In genomic region chr22:40044870-40045834, GRCh38 we compare ENCODE assay signal across 1 cellular context.
TF ChIP-seq lines count a peak whose summit lies in the region.

No MANE protein-coding gene starts in this region.

TF ChIP-seq in HepG2, 621 proteins besides CTCF, POLR2A, EP300 and RAD21 (continued from another document and continues in another):
- TF ChIP-seq SIN3A (IDR thresholded peaks at IDR 0.05; ENCODE audit: borderline replicate concordance, low read depth, low read length) = no peak; the same call in 1 of the 2 replicates
- no peak for TF ChIP-seq ZNF296 (CRISPR knock-in tag; conservative IDR thresholded peaks at IDR 0.05)
- TF ChIP-seq TIGD3 (CRISPR knock-in tag; IDR thresholded peaks at IDR 0.05; ENCODE audit: borderline replicate concordance) = no peak
- TF ChIP-seq GPN1 (CRISPR knock-in tag; IDR thresholded peaks at IDR 0.05; ENCODE audit: borderline replicate concordance) = no peak
- TF ChIP-seq KLF11 (CRISPR knock-in tag; IDR thresholded peaks at IDR 0.05) = no peak
- TF ChIP-seq REST (IDR thresholded peaks at IDR 0.05; ENCODE audit: borderline replicate concordance in 1 of 2, low read depth in 1 of 2, low read length in 2 of 2) = no peak
- TF ChIP-seq KDM5A (IDR thresholded peaks at IDR 0.05; ENCODE audit: borderline replicate concordance, low read length) = no peak
- peak; percentile 80 for TF ChIP-seq NRL (CRISPR knock-in tag; IDR thresholded peaks at IDR 0.05; ENCODE audit: borderline replicate concordance)
- no peak for TF ChIP-seq SIN3B (IDR thresholded peaks at IDR 0.05; ENCODE audit: low read length)
- TF ChIP-seq ATF1 (CRISPR knock-in tag; IDR thresholded peaks at IDR 0.05) = no peak
- TF ChIP-seq ZNF589 (CRISPR knock-in tag; conservative IDR thresholded peaks at IDR 0.05) = 0 out of 2 replicates have a peak, but pooled peaks have one; percentile 31
- TF ChIP-seq MTA3 (CRISPR knock-in tag; IDR thresholded peaks at IDR 0.05) = no peak
- TF ChIP-seq ZNF205 (CRISPR knock-in tag; IDR thresholded peaks at IDR 0.05) = no peak
- TF ChIP-seq ARNTL (CRISPR knock-in tag; IDR thresholded peaks at IDR 0.05) = peak; percentile 76
- TF ChIP-seq REL (CRISPR knock-in tag; conservative IDR thresholded peaks at IDR 0.05) = no peak
- TF ChIP-seq FOXO1 (CRISPR knock-in tag; IDR thresholded peaks at IDR 0.05) = 0 out of 2 replicates have a peak, but pooled peaks have one; percentile 16
- TF ChIP-seq ATM (IDR thresholded peaks at IDR 0.05; ENCODE audit: borderline replicate concordance) = no peak
- peak; percentile 76; the same call in 1 of the 2 replicates for TF ChIP-seq ZNF709 (CRISPR knock-in tag; IDR thresholded peaks at IDR 0.05)
- TF ChIP-seq U2AF2 (IDR thresholded peaks at IDR 0.05; ENCODE audit: low read depth, low read length) = no peak
- no peak for TF ChIP-seq NCOA2 (CRISPR knock-in tag; IDR thresholded peaks at IDR 0.05)
- peak; percentile 62 for TF ChIP-seq SAP130 (CRISPR knock-in tag; IDR thresholded peaks at IDR 0.05; ENCODE audit: low read depth)
- TF ChIP-seq RFX5 (IDR thresholded peaks at IDR 0.05; ENCODE audit: low read depth, low read length) = no peak
- TF ChIP-seq ZFP82 (CRISPR knock-in tag; IDR thresholded peaks at IDR 0.05; ENCODE audit: borderline replicate concordance) = peak; percentile 75; the same call in 1 of the 2 replicates
- TF ChIP-seq SMAD3 (CRISPR knock-in tag; IDR thresholded peaks at IDR 0.05) = no peak
- no peak for TF ChIP-seq NFIC (IDR thresholded peaks at IDR 0.05; ENCODE audit: low read length)
- no peak for TF ChIP-seq MYPOP (CRISPR knock-in tag; IDR thresholded peaks at IDR 0.05)
- TF ChIP-seq KLF12 (CRISPR knock-in tag; IDR thresholded peaks at IDR 0.05; ENCODE audit: borderline replicate concordance) = 0 out of 2 replicates have a peak, but pooled peaks have one; percentile 9
- peak; percentile 86 for TF ChIP-seq ZFY (CRISPR knock-in tag; IDR thresholded peaks at IDR 0.05)
- no peak for TF ChIP-seq JDP2 (CRISPR knock-in tag; IDR thresholded peaks at IDR 0.05; ENCODE audit: borderline replicate concordance)
- TF ChIP-seq HMGXB3 (CRISPR knock-in tag; IDR thresholded peaks at IDR 0.05; ENCODE audit: borderline replicate concordance) = 0 out of 2 replicates have a peak, but pooled peaks have one; percentile 75
- no peak for TF ChIP-seq ISL2 (CRISPR knock-in tag; IDR thresholded peaks at IDR 0.05)
- TF ChIP-seq STAG1 (CRISPR knock-in tag; IDR thresholded peaks at IDR 0.05) = peak; percentile 11; the same call in 1 of the 2 replicates
- TF ChIP-seq RERE (CRISPR knock-in tag; IDR thresholded peaks at IDR 0.05; ENCODE audit: low read depth) = no peak
- no peak for TF ChIP-seq ZNF326 (CRISPR knock-in tag; IDR thresholded peaks at IDR 0.05; ENCODE audit: borderline replicate concordance)
- TF ChIP-seq ZSCAN22 (CRISPR knock-in tag; IDR thresholded peaks at IDR 0.05) = no peak
- TF ChIP-seq AKAP8 (CRISPR knock-in tag; IDR thresholded peaks at IDR 0.05) = peak; percentile 35; the same call in 1 of the 2 replicates
- TF ChIP-seq TEAD2 (CRISPR knock-in tag; IDR thresholded peaks at IDR 0.05) = no peak
- no peak for TF ChIP-seq TRIM24 (CRISPR knock-in tag; IDR thresholded peaks at IDR 0.05)
- TF ChIP-seq RXRB (CRISPR knock-in tag; IDR thresholded peaks at IDR 0.05; ENCODE audit: borderline replicate concordance) = 0 out of 2 replicates have a peak, but pooled peaks have one; percentile 15
- TF ChIP-seq GPBP1L1 (CRISPR knock-in tag; IDR thresholded peaks at IDR 0.05) = no peak
- TF ChIP-seq HNF1B (CRISPR knock-in tag; IDR thresholded peaks at IDR 0.05) = peak; percentile 27; the same call in 1 of the 2 replicates
- TF ChIP-seq MLLT10 (CRISPR knock-in tag; IDR thresholded peaks at IDR 0.05) = no peak
- TF ChIP-seq ZNF292 (CRISPR knock-in tag; IDR thresholded peaks at IDR 0.05; ENCODE audit: borderline replicate concordance, low read depth) = no peak
- TF ChIP-seq ASH2L (IDR thresholded peaks at IDR 0.05; ENCODE audit: insufficient read length, low read depth, low read length) = peak; percentile 72
- peak; percentile 29 for TF ChIP-seq TEAD3 (CRISPR knock-in tag; optimal IDR thresholded peaks at IDR 0.05; ENCODE audit: borderline replicate concordance)
- no peak for TF ChIP-seq LCORL (IDR thresholded peaks at IDR 0.05)
- TF ChIP-seq LCORL (CRISPR knock-in tag; IDR thresholded peaks at IDR 0.05) = 0 out of 2 replicates have a peak, but pooled peaks have one; percentile 32
